ENCODE assay signal across 30 cellular contexts in genomic region chr9:126578029-126578428, GRCh38. TPM values are rescaled to one million over a fixed set of nuclear protein-coding genes. Genes with fewer than 3 reads are reported as not detected.
DNase-seq lines count a peak whose midpoint lies in the region; ATAC-seq, FAIRE-seq and TF ChIP-seq lines count a peak whose summit lies in the region.
"Had no signal": no experiment of that assay in that cellular context is flagged by ENCODE, and none has a peak within 500 bp of the region (broad histone marks: within the 10 kb centered on the region; RNA-seq: fewer than 3 reads in every experiment).

No MANE protein-coding gene starts in this region.

- FAIRE-seq in H1 (lab: Jason Lieb, UNC) = no peak
- no peak for FAIRE-seq in D721Med (lab: Jason Lieb, UNC)
- FAIRE-seq: A204.1, GM12878, GM12892, GM18507 had no signal

- H3K18ac ChIP-seq in H1 (ENCODE audit: extremely low read depth, low read length) = no peak overlapping the region

- H2BK5ac ChIP-seq in H1 (ENCODE audit: low read depth, low read length) = no peak overlapping the region

- no peak overlapping the region for H3K23ac ChIP-seq in H1 (ENCODE audit: insufficient read length)

- H3K4me3 ChIP-seq in choroid plexus epithelial cell (ENCODE audit: low read depth, low read length) (no peak overlapping the region), H1 (ENCODE audit: extremely low read depth in 1 of 4, insufficient read depth in 2 of 4, low read depth in 3 of 4, low read length in 4 of 4) (no peak overlapping the region), osteoblast (ENCODE audit: insufficient read depth, low read length) (no peak overlapping the region), spleen (no peak overlapping the region), OCI-LY7 (ENCODE audit: low read depth, low read length, poor library complexity, severe bottlenecking) (no peak overlapping the region)
- H3K4me3 ChIP-seq: BLaER1, GM12878 had no signal

- ATAC-seq in GM19351 (IDR thresholded peaks at IDR 0.05; ENCODE audit: unreplicated experiment) = no peak
- ATAC-seq: GM12878 had no signal

- no peak overlapping the region for H3K9ac ChIP-seq in H1 (replicated peaks in 1 of 4; ENCODE audit: extremely low read depth in 1 of 4, low read depth in 3 of 4, low read length in 3 of 4)
- H3K9ac ChIP-seq: BLaER1 had no signal

- no peak overlapping the region for H3K27ac ChIP-seq in H1 (ENCODE audit: low read depth, low read length)
- H3K27ac ChIP-seq in osteoblast (ENCODE audit: low read depth, low read length) = no peak overlapping the region
- no peak overlapping the region for H3K27ac ChIP-seq in spleen
- H3K27ac ChIP-seq in OCI-LY7 (ENCODE audit: low read depth, low read length, poor library complexity, severe bottlenecking) = no peak overlapping the region
- H3K27ac ChIP-seq: BLaER1 had no signal

- TF ChIP-seq CTCF in choroid plexus epithelial cell (conservative IDR thresholded peaks at IDR 0.05; ENCODE audit: low read depth, low read length) (no peak), H1 (IDR thresholded peaks at IDR 0.05; ENCODE audit: control extremely low read depth in 1 of 3, insufficient read depth in 1 of 3, low read depth in 1 of 3, low read length in 3 of 3) (no peak), osteoblast (IDR thresholded peaks at IDR 0.05; ENCODE audit: extremely low read depth, low read depth, low read length) (no peak), spleen (IDR thresholded peaks at IDR 0.05 in 8 of 11, conservative IDR thresholded peaks at IDR 0.05 in 3 of 11) (no peak), D721Med (IDR thresholded peaks at IDR 0.05; ENCODE audit: insufficient read depth, missing control alignments) (no peak), OCI-LY7 (conservative IDR thresholded peaks at IDR 0.05; ENCODE audit: low read length) (no peak)

- TF ChIP-seq RAD21 in H1 (IDR thresholded peaks at IDR 0.05 in 1 of 2, conservative IDR thresholded peaks at IDR 0.05 in 1 of 2; ENCODE audit: low read depth in 2 of 2, low read length in 2 of 2) = no peak

- H4K5ac ChIP-seq in H1 (ENCODE audit: insufficient read length, low read depth, low read length) = no peak overlapping the region

- H2BK20ac ChIP-seq in H1 (ENCODE audit: low read length) = no peak overlapping the region

- peak overlapping the region; percentile 31; the same call in 1 of the 2 replicates for H2BK15ac ChIP-seq in H1 (ENCODE audit: low read length)

- H2AFZ ChIP-seq in H1 (ENCODE audit: low read length) (no peak overlapping the region), osteoblast (ENCODE audit: low read length) (no peak overlapping the region), OCI-LY7 (ENCODE audit: low read length) (no peak overlapping the region)

- no peaks in the 10 kb centered on the region for H3K27me3 ChIP-seq in H1 (replicated peaks in 1 of 4; ENCODE audit: control insufficient read depth in 3 of 4, extremely low read depth in 1 of 4, insufficient read depth in 3 of 4, low read length in 3 of 4)
- peaks cover 15% of the 10 kb centered on the region for H3K27me3 ChIP-seq in osteoblast (ENCODE audit: insufficient read depth, low read length)
- peaks cover 0 to 56% (median 0%) of the 10 kb centered on the region in 7 donors for H3K27me3 ChIP-seq in spleen (replicated peaks in 1 of 7)
- H3K27me3 ChIP-seq: BE2C, BLaER1 had no signal

- H4K8ac ChIP-seq in H1 (ENCODE audit: extremely low read depth, insufficient read depth, low read length) = no peak overlapping the region

- H3K9me3 ChIP-seq in H1 (ENCODE audit: insufficient read depth in 2 of 2, low read depth in 1 of 2, low read length in 1 of 2) (no peaks in the 10 kb centered on the region), osteoblast (ENCODE audit: low read depth, low read length) (no peaks in the 10 kb centered on the region), spleen (no peaks in the 10 kb centered on the region), OCI-LY7 (ENCODE audit: low read length) (no peaks in the 10 kb centered on the region)
- H3K9me3 ChIP-seq: BE2C, BLaER1 had no signal

- POLR2A ChIA-PET in H1 (lab: Charles Lee; ENCODE audit: partially characterized antibody) (no interaction called here), OCI-LY7 (lab: Charles Lee) (no interaction called here)

- no peak overlapping the region for H3K14ac ChIP-seq in H1 (ENCODE audit: insufficient read length)

- no peak for TF ChIP-seq POLR2A in H1 (IDR thresholded peaks at IDR 0.05; ENCODE audit: control extremely low read depth in 1 of 2, low read depth in 2 of 2, low read length in 2 of 2)
- TF ChIP-seq POLR2A in spleen (IDR thresholded peaks at IDR 0.05) = no peak

- no peak overlapping the region for H3K56ac ChIP-seq in H1 (replicated peaks; ENCODE audit: insufficient read length, low read depth, low read length)

- no peak for TF ChIP-seq EP300 in H1 (IDR thresholded peaks at IDR 0.05; ENCODE audit: borderline replicate concordance in 1 of 2, low read depth in 2 of 2, low read length in 2 of 2)

- H4K20me1 ChIP-seq in H1 (replicated peaks in 1 of 2; ENCODE audit: control insufficient read depth in 1 of 2, insufficient read depth in 2 of 2, low read length in 2 of 2) (no peaks in the 10 kb centered on the region), osteoblast (ENCODE audit: insufficient read depth, low read length) (no peaks in the 10 kb centered on the region), OCI-LY7 (ENCODE audit: insufficient read depth, low read length) (no peaks in the 10 kb centered on the region)
- H4K20me1 ChIP-seq: BLaER1 had no signal

- H3K4ac ChIP-seq in H1 (replicated peaks; ENCODE audit: insufficient read length, low read depth, low read length) = no peak overlapping the region

- H2AK5ac ChIP-seq in H1 (ENCODE audit: low read depth, low read length) = no peak overlapping the region

- DNase-seq in choroid plexus epithelial cell (ENCODE audit: low read depth) = peak; percentile 31
- no peak for DNase-seq in H1 (ENCODE audit: low read depth in 1 of 2, low spot score in 2 of 2)
- peak; percentile 53 for DNase-seq in osteoblast (ENCODE audit: insufficient read length, low spot score, missing footprints)
- DNase-seq in spleen = peak; percentile 36
- no peak for DNase-seq in HUDEP-2 (lab: John Stamatoyannopoulos, UW; ENCODE audit: unreplicated experiment in 76 of 76)
- no peak for DNase-seq in D721Med (ENCODE audit: insufficient read length, low spot score)
- no peak for DNase-seq in OCI-LY7 (ENCODE audit: low spot score)
- DNase-seq: 8988T; ACHN; BE2C; C1 segment of cervical spinal cord; CD4-positive, alpha-beta memory T cell; CD4-positive, CD25-positive, alpha-beta regulatory T cell; CD8-positive, alpha-beta memory T cell; COR-L47; DMS153; DMS53; DMS79; DND-41; EL; GDM1 had no signal

- H2BK12ac ChIP-seq in H1 (ENCODE audit: low read depth, low read length) = no peak overlapping the region

- CTCF ChIA-PET in H1 (lab: Charles Lee; ENCODE audit: partially characterized antibody) = interaction anchor here (0.9 to 7.5 kb wide), 7 partner anchors 13 to 113 kb away, joined by 3 to 43 read pairs (median 4); no protein-coding TSS in a partner anchor
- CTCF ChIA-PET in OCI-LY7 (lab: Charles Lee; ENCODE audit: unreplicated experiment) = no interaction called here

- H3K4me1 ChIP-seq in H1 (replicated peaks in 1 of 4; ENCODE audit: control insufficient read depth in 3 of 4, insufficient read depth in 4 of 4, low read length in 3 of 4) (peaks cover 0 to 4% (median under 1%) of the 10 kb centered on the region in 4 experiments; a peak in 3 of 7 replicates), osteoblast (ENCODE audit: insufficient read depth, low read length) (no peaks in the 10 kb centered on the region), spleen (no peaks in the 10 kb centered on the region), OCI-LY7 (ENCODE audit: insufficient read depth, low read length, poor library complexity, severe bottlenecking) (no peaks in the 10 kb centered on the region)
- H3K4me1 ChIP-seq: BLaER1 had no signal

- no peak overlapping the region for H4K91ac ChIP-seq in H1 (replicated peaks; ENCODE audit: insufficient read length, low read length)

- no TSS peak for BruUV-seq in OCI-LY7 (replicated peaks; lab: Mats Ljungman, UMichigan)

- 86% methylated on average over 6 of the region's 6 CpGs; no CpG with 5 or more reads in 1 of the 2 experiments for WGBS in H1 (ENCODE audit: extremely low coverage in 1 of 2, insufficient coverage in 1 of 2, insufficient read length in 1 of 2, insufficient replicate concordance in 2 of 2, low coverage in 1 of 2, low lambda C conversion rate in 2 of 2, missing lambda C conversion rate in 1 of 2), 2 experiments
- WGBS in spleen, 5 donors = 68 to 86% (median 80%) methylated on average over 6 of the region's 6 CpGs

- no peak overlapping the region for H3K4me2 ChIP-seq in H1 (ENCODE audit: insufficient read depth in 1 of 2, low read depth in 2 of 2, low read length in 2 of 2)
- H3K4me2 ChIP-seq in osteoblast (ENCODE audit: insufficient read depth, low read length) = no peak overlapping the region
- H3K4me2 ChIP-seq in OCI-LY7 (ENCODE audit: low read length) = no peak overlapping the region
- H3K4me2 ChIP-seq: BLaER1 had no signal

- intact Hi-C loops in spleen (cut with DNase I; ENCODE audit: low total_unique reads) = no loop called here
- intact Hi-C loops in OCI-LY7 (cut with micrococcal nuclease; ENCODE audit: unreplicated experiment) = no loop called here

- no peaks in the 10 kb centered on the region for H3K9me2 ChIP-seq in OCI-LY7 (ENCODE audit: insufficient read depth, low read length)

- no peaks in the 10 kb centered on the region for H3K79me1 ChIP-seq in H1 (ENCODE audit: low read depth, low read length)

- H3K79me2 ChIP-seq in H1 (ENCODE audit: control insufficient read depth in 1 of 2, insufficient read depth in 2 of 2, low read length in 2 of 2) (no peaks in the 10 kb centered on the region), osteoblast (ENCODE audit: insufficient read depth, low read length) (no peaks in the 10 kb centered on the region), OCI-LY7 (ENCODE audit: insufficient read depth, low read depth, low read length) (no peaks in the 10 kb centered on the region)

- H3K23me2 ChIP-seq in H1 (ENCODE audit: low read depth, low read length) = no peaks in the 10 kb centered on the region

- H3K36me3 ChIP-seq in H1 (ENCODE audit: control insufficient read depth in 2 of 4, insufficient read depth in 4 of 4, low read length in 3 of 4) = no peaks in the 10 kb centered on the region
- H3K36me3 ChIP-seq in osteoblast (ENCODE audit: insufficient read depth, low read length) = no peaks in the 10 kb centered on the region
- no peaks in the 10 kb centered on the region for H3K36me3 ChIP-seq in spleen
- H3K36me3 ChIP-seq in OCI-LY7 (ENCODE audit: insufficient read depth, low read length) = no peaks in the 10 kb centered on the region
- H3K36me3 ChIP-seq: BE2C, BLaER1 had no signal

- no peak overlapping the region for H2BK120ac ChIP-seq in H1 (replicated peaks; ENCODE audit: low read depth, low read length)

RNA-seq across cellular contexts. Expression of gene LMX1B, which starts 35.7 kb away (rescaled TPM):
- total RNA-seq in H1 (2021; fragmentation: NEBNext Ultra II Directional; extraction: Animal tissue kit (Norgen Biotek cat#: 25700)) = 0.37 and 0.52 TPM in 2 replicates
- polyA plus RNA-seq in H1 (2011; rRNA removed) (0.09 and 0.17 TPM in 2 replicates), spleen (under 1 TPM in 1 of 3 donors, not detected in 2; 0.02 TPM)
- 0.17 TPM for polyA plus RNA-seq in H1 (2011; cell fraction: cytosol; rRNA removed)
- 0.24 TPM for polyA plus RNA-seq in H1 (2011; cell fraction: nucleus; rRNA removed)
- polyA plus RNA-seq in H1 (2012, experiment 1 of 2) = 0.17 to 0.24 TPM (median 0.20 TPM) in 4 replicates
- 0.16 TPM for polyA plus RNA-seq in H1 (2012, experiment 2 of 2)
- polyA plus RNA-seq in H1 (2013, experiment 1 of 2) = 0.18 TPM
- polyA plus RNA-seq in H1 (2013, experiment 2 of 2) = 0.22 TPM
- polyA minus RNA-seq in H1 (2011; rRNA and poly(A)+ RNA removed) = 0.07 and 0.16 TPM in 2 replicates
- 0.44 TPM for polyA minus RNA-seq in H1 (2011; cell fraction: cytosol; rRNA and poly(A)+ RNA removed)
- polyA minus RNA-seq in H1 (2011; cell fraction: nucleus; rRNA and poly(A)+ RNA removed) = 0.10 TPM
- total RNA-seq in osteoblast (under 0.01 TPM in 2 replicates), spleen (under 1 TPM in 1 of 7 donors, not detected in 6; 0.25 TPM), OCI-LY7 (2022) (not detected in 2 replicates)
- not detected in 2 replicates for total RNA-seq in OCI-LY7 (2014; rRNA removed; shearing (Covaris generic))
- total RNA-seq: A673; CD4-positive, alpha-beta memory T cell; CD4-positive, CD25-positive, alpha-beta regulatory T cell; CD8-positive, alpha-beta memory T cell; GM12878 had no signal
- polyA plus RNA-seq: AG04450; CD14-positive monocyte; CD4-positive, alpha-beta memory T cell; CD4-positive, CD25-positive, alpha-beta regulatory T cell; CD8-positive, alpha-beta memory T cell; GM12878 had no signal

Comparison
In these comparisons a context has a peak if more than half of its experiments do, and no peak if none do; other contexts are left out.
1. DNase-seq: peak in choroid plexus epithelial cell (single experiment), osteoblast (single experiment) and spleen (single experiment); none in H1 (0 of 2), HUDEP-2 (0 of 76), D721Med (single experiment) and OCI-LY7 (single experiment).